In genomic region chr18:57050314-57050949, GRCh38 we compare ENCODE assay signal across 26 cellular contexts.
DNase-seq lines count a peak whose midpoint lies in the region; ATAC-seq, FAIRE-seq and TF ChIP-seq lines count a peak whose summit lies in the region.
"Had no signal": no experiment of that assay in that cellular context is flagged by ENCODE, and none has a peak within 500 bp of the region (broad histone marks: within the 10 kb centered on the region; RNA-seq: fewer than 3 reads in every experiment).

No MANE protein-coding gene starts in this region.

- H3K9ac ChIP-seq in OCI-LY3 (ENCODE audit: low read length), result peak overlapping the region; percentile 73

- H4K20me1 ChIP-seq in OCI-LY3 (ENCODE audit: insufficient read depth, low read length), result no peaks in the 10 kb centered on the region

- H2AFZ ChIP-seq in OCI-LY3 (ENCODE audit: low read depth, low read length), result peak overlapping the region; percentile 42

- no peaks in the 10 kb centered on the region for H3K27me3 ChIP-seq in OCI-LY3 (ENCODE audit: low read depth, low read length)
- no peaks in the 10 kb centered on the region for H3K27me3 ChIP-seq in pancreas
- H3K27me3 ChIP-seq in adrenal gland, result no peaks in the 10 kb centered on the region
- H3K27me3 ChIP-seq: stomach, thyroid gland had no signal

- peaks cover 17% of the 10 kb centered on the region for H3K9me3 ChIP-seq in OCI-LY3 (ENCODE audit: insufficient read depth, low read length)
- no peaks in the 10 kb centered on the region for H3K9me3 ChIP-seq in pancreas
- no peaks in the 10 kb centered on the region for H3K9me3 ChIP-seq in adrenal gland (replicated peaks in 1 of 3)
- H3K9me3 ChIP-seq: thyroid gland had no signal

- H3K36me3 ChIP-seq in OCI-LY3 (replicated peaks; ENCODE audit: low read depth, low read length) (peaks cover 22% of the 10 kb centered on the region), pancreas (no peaks in the 10 kb centered on the region), adrenal gland (replicated peaks in 1 of 2) (no peaks in the 10 kb centered on the region)
- H3K36me3 ChIP-seq: stomach, thyroid gland had no signal

- no peak overlapping the region for H3K4me3 ChIP-seq in OCI-LY3 (ENCODE audit: low read length)
- no peak overlapping the region for H3K4me3 ChIP-seq in pancreas
- no peak overlapping the region for H3K4me3 ChIP-seq in adrenal gland
- H3K4me3 ChIP-seq: coronary artery, stomach, thyroid gland had no signal

- intact Hi-C loops in left colon (cut with DNase I, micrococcal nuclease) (no loop called here), pancreas (cut with DNase I) (no loop called here), adrenal gland (cut with DNase I) (no loop called here)

- peak overlapping the region; percentile 54 for H3K4me2 ChIP-seq in OCI-LY3 (ENCODE audit: low read length)

- no peak for TF ChIP-seq POLR2A in adrenal gland (IDR thresholded peaks at IDR 0.05)

- no peaks in the 10 kb centered on the region for H3K79me2 ChIP-seq in OCI-LY3 (ENCODE audit: low read length)

- ATAC-seq in left colon (peak; percentile 84), pancreas (peak in 3 of 4 donors; percentile 55 to 77 (median 72))
- ATAC-seq: sciatic nerve had no signal

- FAIRE-seq in pancreas (lab: Jason Lieb, UNC), result no peak
- FAIRE-seq: G401.6 had no signal

- DNase-seq in left colon (peak; percentile 73 to 78), pancreas (no peak), NCI-H2029 (lab: John Stamatoyannopoulos, UW) (no peak), NCI-H345 (lab: John Stamatoyannopoulos, UW) (no peak), adrenal gland (no peak)
- DNase-seq: activated CD4-positive, alpha-beta T cell treated with anti-CD3 and anti-CD28 coated beads, Interleukin-2, amount 10 ng/mL, durations not matched to agents 24 days and 14 days; activated effector memory CD4-positive, alpha-beta T cell treated with Interleukin-2 at 50 U/mL for 16 hours; activated naive CD8-positive, alpha-beta T cell treated with anti-CD3 and anti-CD28 coated beads for 36 hours; aorta; DMS79; effector memory CD4-positive, alpha-beta T cell; hypothalamus; KBM-7; mesenchymal stem cell; NCI-H2081; NCI-H226; stimulated activated CD4-positive, alpha-beta T cell treated with anti-CD3 and anti-CD28 coated beads, Interleukin-12 subunit alpha, Interleukin-12 subunit beta, amount 100 ng/mL, for 4 hours; stimulated activated CD4-positive, alpha-beta T cell treated with anti-CD3 and anti-CD28 coated beads, Interleukin-2, amount 100 ng/mL, for 48 hours; stomach; T1000; thyroid gland had no signal

- TF ChIP-seq CTCF in GM12873 (IDR thresholded peaks at IDR 0.05; ENCODE audit: insufficient read depth, low read depth, low read length, missing control alignments), result peak; percentile 19
- no peak; the same call in none of the 2 replicates for TF ChIP-seq CTCF in OCI-LY3 (IDR thresholded peaks at IDR 0.05; ENCODE audit: low read depth, low read length)
- no peak for TF ChIP-seq CTCF in pancreas (IDR thresholded peaks at IDR 0.05)
- no peak for TF ChIP-seq CTCF in adrenal gland (IDR thresholded peaks at IDR 0.05)

- 55 to 57% methylated on average over 6 of the region's 6 CpGs for WGBS in pancreas, 2 donors
- 63 to 76% (median 71%) methylated on average over 5 to 6 of the region's 6 CpGs for WGBS in adrenal gland, 4 donors

- H3K4me1 ChIP-seq in OCI-LY3 (ENCODE audit: low read length), result peaks cover 61% of the 10 kb centered on the region
- no peaks in the 10 kb centered on the region for H3K4me1 ChIP-seq in pancreas
- H3K4me1 ChIP-seq in adrenal gland (replicated peaks in 1 of 2), result no peaks in the 10 kb centered on the region
- H3K4me1 ChIP-seq: stomach, thyroid gland had no signal

- H3K27ac ChIP-seq in OCI-LY3 (ENCODE audit: low read length) (peak overlapping the region; percentile 88), pancreas (peak overlapping the region in 1 of 4 donors; percentile 31), adrenal gland (no peak overlapping the region)
- H3K27ac ChIP-seq: coronary artery, stomach, thyroid gland had no signal

Comparison
In these comparisons a context has a peak if more than half of its experiments do, and no peak if none do; other contexts are left out.
1. DNase-seq: peak in left colon (2 of 2); none in pancreas (0 of 6), NCI-H2029 (single experiment), NCI-H345 (single experiment) and adrenal gland (0 of 7).